Comparison of ENCODE assay signal across 1 cellular context in the genomic region with DNA sequence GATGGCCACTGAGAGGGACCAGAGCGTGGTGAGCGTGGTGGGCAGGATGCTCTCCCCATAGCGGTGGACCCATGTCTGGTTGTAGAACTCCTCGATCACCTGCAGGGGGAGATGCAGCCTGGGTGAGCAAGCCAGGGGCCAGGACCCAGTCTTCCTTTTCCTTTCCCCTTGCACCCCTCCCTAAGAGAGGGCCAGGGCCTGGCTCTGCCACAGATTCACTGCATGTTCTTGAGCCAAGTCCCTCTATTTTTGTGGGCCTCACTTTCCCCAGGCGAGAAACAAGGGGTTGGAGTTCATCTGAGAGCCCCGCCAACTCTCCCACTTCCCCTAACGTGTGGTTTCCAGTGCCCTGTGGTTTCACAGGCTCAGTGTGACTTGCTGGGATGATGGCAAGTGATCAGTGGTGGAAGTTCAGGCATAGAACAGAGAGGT.
TF ChIP-seq lines count a peak whose summit lies in the region.

No MANE protein-coding gene starts in this region.

TF ChIP-seq in IMR-90, 13 proteins besides CTCF, POLR2A, EP300 and RAD21 (continued from another document):
- no peak for TF ChIP-seq RFX5 (IDR thresholded peaks at IDR 0.05; ENCODE audit: low read depth, low read length)
- TF ChIP-seq NFE2L2 (IDR thresholded peaks at IDR 0.05; ENCODE audit: low read depth, low read length), result no peak
